In genomic region chr5:62719061-62719730, GRCh38 we compare ENCODE assay signal across 13 cellular contexts.
DNase-seq lines count a peak whose midpoint lies in the region; ATAC-seq and TF ChIP-seq lines count a peak whose summit lies in the region.
"Had no signal": no experiment of that assay in that cellular context is flagged by ENCODE, and none has a peak within 500 bp of the region (broad histone marks: within the 10 kb centered on the region; RNA-seq: fewer than 3 reads in every experiment).

No MANE protein-coding gene starts in this region.

- TF ChIP-seq CTCF in KMS-11 (conservative IDR thresholded peaks at IDR 0.05; ENCODE audit: low read depth, low read length) = no peak
- no peak for TF ChIP-seq CTCF in ovary (IDR thresholded peaks at IDR 0.05)

- DNase-seq in kidney glomerular epithelial cell (lab: John Stamatoyannopoulos, UW) = peak; percentile 4
- peak; percentile 86 for DNase-seq in renal cortical epithelial cell (ENCODE audit: low read depth)
- no peak for DNase-seq in GM19240 (ENCODE audit: insufficient read length, low spot score)
- DNase-seq in ovary = no peak
- DNase-seq: CD8-positive, alpha-beta T cell; NCI-H1048; NCI-H2081; NCI-H2171 treated with DMSO at 0.1 percent for 48 hours had no signal

- no peaks in the 10 kb centered on the region for H3K27me3 ChIP-seq in BLaER1 treated with 17β-estradiol and CSF1 and Interleukin-3, amounts not matched to agents 10 nM and 100 nM
- H3K27me3 ChIP-seq in KMS-11 (ENCODE audit: insufficient read depth, low read depth) (no peaks in the 10 kb centered on the region), ovary (no peaks in the 10 kb centered on the region)

- intact Hi-C loops in ovary (cut with DNase I) = no loop called here

- peak overlapping the region; percentile 73 for H2AFZ ChIP-seq in KMS-11 (ENCODE audit: low read depth)

- TF ChIP-seq POLR2A in ovary (IDR thresholded peaks at IDR 0.05) = no peak

- TF ChIP-seq EP300 in ovary (IDR thresholded peaks at IDR 0.05) = no peak

- no peak overlapping the region for H3K27ac ChIP-seq in BLaER1 treated with 17β-estradiol and CSF1 and Interleukin-3, amounts not matched to agents 10 nM and 100 nM
- H3K27ac ChIP-seq in KMS-11 (peak overlapping the region; percentile 40), ovary (no peak overlapping the region)
- H3K27ac ChIP-seq: A549 had no signal

- ATAC-seq in GM21737 (IDR thresholded peaks at IDR 0.05; ENCODE audit: unreplicated experiment) = no peak
- ATAC-seq: CD8-positive, alpha-beta T cell had no signal

- peaks cover 0 to 40% (median 30%) of the 10 kb centered on the region in 10 experiments; a peak in 14 of 20 replicates for H3K4me1 ChIP-seq in BLaER1 treated with 17β-estradiol and CSF1 and Interleukin-3, amounts not matched to agents 10 nM and 100 nM
- peaks cover 38% of the 10 kb centered on the region for H3K4me1 ChIP-seq in KMS-11 (ENCODE audit: low read depth, poor library complexity, severe bottlenecking)
- H3K4me1 ChIP-seq in ovary (ENCODE audit: insufficient read depth) = peaks cover 6% of the 10 kb centered on the region
- H3K4me1 ChIP-seq: A549 had no signal

- H3K36me3 ChIP-seq in BLaER1 treated with 17β-estradiol and CSF1 and Interleukin-3, amounts not matched to agents 10 nM and 100 nM = no peaks in the 10 kb centered on the region
- no peaks in the 10 kb centered on the region for H3K36me3 ChIP-seq in KMS-11 (ENCODE audit: insufficient read depth)
- H3K36me3 ChIP-seq in ovary = no peaks in the 10 kb centered on the region
- H3K36me3 ChIP-seq: HAP-1 had no signal

- no peaks in the 10 kb centered on the region for H4K20me1 ChIP-seq in BLaER1 treated with 17β-estradiol and CSF1 and Interleukin-3, amounts not matched to agents 10 nM and 100 nM
- H4K20me1 ChIP-seq in KMS-11 (ENCODE audit: insufficient read depth) = no peaks in the 10 kb centered on the region

- H3K9ac ChIP-seq in BLaER1 treated with 17β-estradiol and CSF1 and Interleukin-3, amounts not matched to agents 10 nM and 100 nM = peak overlapping the region in 2 of 11 experiments; percentile 6 to 9; a peak in 1 of 22 replicates
- H3K9ac ChIP-seq in KMS-11 = peak overlapping the region; percentile 30; the same call in 1 of the 2 replicates

- H3K79me2 ChIP-seq in KMS-11 (ENCODE audit: insufficient read depth, low read depth) = no peaks in the 10 kb centered on the region

- peak overlapping the region in 8 of 11 experiments; percentile 12 to 52 (median 48); a peak in 14 of 22 replicates for H3K4me2 ChIP-seq in BLaER1 treated with 17β-estradiol and CSF1 and Interleukin-3, amounts not matched to agents 10 nM and 100 nM
- H3K4me2 ChIP-seq in KMS-11 = peak overlapping the region; percentile 33
- H3K4me2 ChIP-seq: A549 had no signal

- H3K4me3 ChIP-seq in BLaER1 treated with 17β-estradiol and CSF1 and Interleukin-3, amounts not matched to agents 10 nM and 100 nM = no peak overlapping the region
- no peak overlapping the region for H3K4me3 ChIP-seq in KMS-11 (IDR thresholded peaks at IDR 0.05; ENCODE audit: insufficient read depth, low read depth, low read length)
- H3K4me3 ChIP-seq in ovary = no peak overlapping the region
- H3K4me3 ChIP-seq: A549, HAP-1 had no signal

- 80 to 87% (median 85%) methylated on average over 9 of the region's 9 CpGs for WGBS in ovary, 3 donors

- no peaks in the 10 kb centered on the region for H3K9me3 ChIP-seq in BLaER1 treated with 17β-estradiol and CSF1 and Interleukin-3, amounts not matched to agents 10 nM and 100 nM (replicated peaks in 1 of 11)
- H3K9me3 ChIP-seq in ovary = no peaks in the 10 kb centered on the region
- H3K9me3 ChIP-seq: A549, HAP-1 had no signal

Comparison
In these comparisons a context has a peak if more than half of its experiments do, and no peak if none do; other contexts are left out.
1. DNase-seq: peak in kidney glomerular epithelial cell (single experiment) and renal cortical epithelial cell (single experiment); none in GM19240 (single experiment) and ovary (0 of 5).